16 cellular contexts compared by ENCODE assay signal in genomic region chr10:49760789-49761188, GRCh38. TPM values are rescaled to one million over a fixed set of nuclear protein-coding genes. Genes with fewer than 3 reads are reported as not detected.
A peak's percentile ranks its signal among the peaks of the same experiment; 100 is the strongest.
DNase-seq lines count a peak whose midpoint lies in the region; ATAC-seq and TF ChIP-seq lines count a peak whose summit lies in the region.
"Had no signal": no experiment of that assay in that cellular context is flagged by ENCODE, and none has a peak within 500 bp of the region (broad histone marks: within the 10 kb centered on the region; RNA-seq: fewer than 3 reads in every experiment).

No MANE protein-coding gene starts in this region.

- no peak for TF ChIP-seq CTCF in MCF 10A (IDR thresholded peaks at IDR 0.05; ENCODE audit: unreplicated experiment)
- TF ChIP-seq CTCF in breast epithelium (IDR thresholded peaks at IDR 0.05), result no peak
- TF ChIP-seq CTCF in brain (conservative IDR thresholded peaks at IDR 0.05), result no peak
- TF ChIP-seq CTCF in type B pancreatic cell (conservative IDR thresholded peaks at IDR 0.05), result no peak

- no peak for TF ChIP-seq POLR2A in breast epithelium (IDR thresholded peaks at IDR 0.05)

- no peak for ATAC-seq in memory B cell (ENCODE audit: low read depth)
- ATAC-seq: activated T-cell treated with anti-CD3 and anti-CD28 coated beads, Interleukin-2, amount 50 U/mL, for 72 hours; stimulated activated memory B cell treated with anti-CD40 and anti-IgM and Interleukin-4, amounts not matched to agents 10 μg/mL and 1 μg/mL and 100 μg/mL, for 72 hours had no signal

- H3K36me3 Mint-ChIP-seq in MCF 10A (ENCODE audit: insufficient read depth, unreplicated experiment) (no peaks in the 10 kb centered on the region), brain (no peaks in the 10 kb centered on the region), memory B cell (no peaks in the 10 kb centered on the region), type B pancreatic cell (no peaks in the 10 kb centered on the region)
- no peaks in the 10 kb centered on the region for H3K36me3 Mint-ChIP-seq in activated CD4-positive, alpha-beta memory T cell treated with anti-CD3 and anti-CD28 coated beads, Interleukin-2, amount 10 ng/mL, durations not matched to agents 7 days and 5 days (ENCODE audit: low read depth)
- H3K36me3 Mint-ChIP-seq: IgD-negative memory B cell; stimulated activated memory B cell treated with anti-CD40 and anti-IgM and Interleukin-4, amounts not matched to agents 10 μg/mL and 1 μg/mL and 100 μg/mL, for 72 hours had no signal

- H3K27me3 ChIP-seq in breast epithelium, result peaks cover 0 to 25% of the 10 kb centered on the region in 2 donors

- H3K27ac ChIP-seq in breast epithelium, result no peak overlapping the region
- H3K27ac ChIP-seq: lower lobe of right lung, neutrophil had no signal

- H3K4me3 ChIP-seq in breast epithelium, result no peak overlapping the region
- H3K4me3 ChIP-seq: lower lobe of right lung had no signal

- intact Hi-C loops in MCF 10A (cut with micrococcal nuclease), result loop anchor here (10.0 kb wide), 1 partner anchor 156 kb away; no protein-coding TSS in a partner anchor
- intact Hi-C loops in breast epithelium (cut with DNase I; ENCODE audit: low total_unique reads), result no loop called here

- H3K4me3 Mint-ChIP-seq in MCF 10A (ENCODE audit: unreplicated experiment), result peak overlapping the region; percentile 62
- peak overlapping the region; percentile 69 to 85 (median 74) for H3K4me3 Mint-ChIP-seq in brain
- peak overlapping the region; percentile 17 for H3K4me3 Mint-ChIP-seq in memory B cell
- peak overlapping the region; percentile 75 for H3K4me3 Mint-ChIP-seq in type B pancreatic cell
- H3K4me3 Mint-ChIP-seq in activated CD4-positive, alpha-beta memory T cell treated with anti-CD3 and anti-CD28 coated beads, Interleukin-2, amount 10 ng/mL, durations not matched to agents 7 days and 5 days, result no peak overlapping the region
- H3K4me3 Mint-ChIP-seq: activated CD4-positive, alpha-beta T cell treated with anti-CD3 and anti-CD28 coated beads, Interleukin-2, amount 10 ng/mL, durations not matched to agents 7 days and 5 days; stimulated activated memory B cell treated with anti-CD40 and anti-IgM and Interleukin-4, amounts not matched to agents 10 μg/mL and 1 μg/mL and 100 μg/mL, for 72 hours had no signal

- no TSS peak for BruUV-seq in MCF 10A (replicated peaks; lab: Mats Ljungman, UMichigan)

- H3K4me1 Mint-ChIP-seq in MCF 10A (ENCODE audit: insufficient read depth, unreplicated experiment) (peaks cover 6% of the 10 kb centered on the region), brain (peaks cover 8% of the 10 kb centered on the region), memory B cell (peaks cover 4% of the 10 kb centered on the region), type B pancreatic cell (ENCODE audit: unreplicated experiment) (no peaks in the 10 kb centered on the region)
- peaks cover 3% of the 10 kb centered on the region for H3K4me1 Mint-ChIP-seq in activated CD4-positive, alpha-beta memory T cell treated with anti-CD3 and anti-CD28 coated beads, Interleukin-2, amount 10 ng/mL, durations not matched to agents 7 days and 5 days

- CTCF ChIA-PET in MCF 10A (lab: Yijun Ruan, JAX), result no interaction called here
- CTCF ChIA-PET in activated CD4-positive, alpha-beta memory T cell treated with anti-CD3 and anti-CD28 coated beads, Interleukin-2, amount 10 ng/mL, durations not matched to agents 7 days and 5 days (lab: Charles Lee), result no interaction called here

- H3K27ac Mint-ChIP-seq in MCF 10A (ENCODE audit: low read depth, unreplicated experiment), result no peak overlapping the region
- no peak overlapping the region for H3K27ac Mint-ChIP-seq in brain
- H3K27ac Mint-ChIP-seq in memory B cell, result no peak overlapping the region
- H3K27ac Mint-ChIP-seq in type B pancreatic cell, result no peak overlapping the region
- no peak overlapping the region for H3K27ac Mint-ChIP-seq in activated CD4-positive, alpha-beta memory T cell treated with anti-CD3 and anti-CD28 coated beads, Interleukin-2, amount 10 ng/mL, durations not matched to agents 7 days and 5 days
- H3K27ac Mint-ChIP-seq: activated CD4-positive, alpha-beta T cell treated with anti-CD3 and anti-CD28 coated beads, Interleukin-2, amount 10 ng/mL, durations not matched to agents 7 days and 5 days; activated T-cell treated with anti-CD3 and anti-CD28 coated beads, Interleukin-2, amount 50 U/mL, for 72 hours; IgD-negative memory B cell; stimulated activated memory B cell treated with anti-CD40 and anti-IgM and Interleukin-4, amounts not matched to agents 10 μg/mL and 1 μg/mL and 100 μg/mL, for 72 hours had no signal

- DNase-seq in MCF 10A (ENCODE audit: unreplicated experiment), result no peak
- no peak for DNase-seq in breast epithelium (ENCODE audit: low spot score in 2 of 2)
- DNase-seq in memory B cell (ENCODE audit: low spot score in 2 of 2), result no peak
- no peak for DNase-seq in type B pancreatic cell (ENCODE audit: extremely low spot score, unreplicated experiment)
- DNase-seq in putamen (ENCODE audit: low spot score), result no peak
- DNase-seq in activated CD4-positive, alpha-beta memory T cell treated with anti-CD3 and anti-CD28 coated beads, Interleukin-2, amount 10 ng/mL, durations not matched to agents 7 days and 5 days, result no peak
- DNase-seq in NCI-H146 (lab: John Stamatoyannopoulos, UW), result no peak
- DNase-seq: activated CD4-positive, alpha-beta T cell treated with anti-CD3 and anti-CD28 coated beads, Interleukin-2, amount 10 ng/mL, durations not matched to agents 7 days and 5 days; activated T-cell treated with anti-CD3 and anti-CD28 coated beads, Interleukin-2, amount 50 U/mL, for 72 hours; lower lobe of right lung; NCI-H1048; NCI-H82 had no signal

- no peaks in the 10 kb centered on the region for H3K9me3 ChIP-seq in breast epithelium
- H3K9me3 ChIP-seq: lower lobe of right lung, neutrophil had no signal

- H3K9me3 Mint-ChIP-seq in MCF 10A (ENCODE audit: unreplicated experiment) (no peaks in the 10 kb centered on the region), brain (peaks cover 0 to 2% (median 0%) of the 10 kb centered on the region in 5 experiments), memory B cell (peaks cover 1% of the 10 kb centered on the region), type B pancreatic cell (no peaks in the 10 kb centered on the region)
- H3K9me3 Mint-ChIP-seq in activated CD4-positive, alpha-beta memory T cell treated with anti-CD3 and anti-CD28 coated beads, Interleukin-2, amount 10 ng/mL, durations not matched to agents 7 days and 5 days, result no peaks in the 10 kb centered on the region
- H3K9me3 Mint-ChIP-seq: activated CD4-positive, alpha-beta T cell treated with anti-CD3 and anti-CD28 coated beads, Interleukin-2, amount 10 ng/mL, durations not matched to agents 7 days and 5 days; activated T-cell treated with anti-CD3 and anti-CD28 coated beads, Interleukin-2, amount 50 U/mL, for 72 hours; IgD-negative memory B cell; stimulated activated memory B cell treated with anti-CD40 and anti-IgM and Interleukin-4, amounts not matched to agents 10 μg/mL and 1 μg/mL and 100 μg/mL, for 72 hours had no signal

- H3K36me3 ChIP-seq in breast epithelium, result no peaks in the 10 kb centered on the region
- H3K36me3 ChIP-seq: lower lobe of right lung, neutrophil had no signal

- H3K4me1 ChIP-seq in breast epithelium, result peaks cover 0 to 3% of the 10 kb centered on the region in 2 donors

- H3K27me3 Mint-ChIP-seq in MCF 10A (ENCODE audit: insufficient read depth, unreplicated experiment), result peaks cover 25% of the 10 kb centered on the region
- H3K27me3 Mint-ChIP-seq in brain, result peaks cover 19% of the 10 kb centered on the region
- H3K27me3 Mint-ChIP-seq in memory B cell, result peaks cover 18% of the 10 kb centered on the region
- H3K27me3 Mint-ChIP-seq in type B pancreatic cell, result peaks cover 13% of the 10 kb centered on the region
- H3K27me3 Mint-ChIP-seq in activated CD4-positive, alpha-beta memory T cell treated with anti-CD3 and anti-CD28 coated beads, Interleukin-2, amount 10 ng/mL, durations not matched to agents 7 days and 5 days, result peaks cover 11% of the 10 kb centered on the region

- POLR2A ChIA-PET in MCF 10A (lab: Yijun Ruan, JAX), result no interaction called here
- POLR2A ChIA-PET in activated CD4-positive, alpha-beta memory T cell treated with anti-CD3 and anti-CD28 coated beads, Interleukin-2, amount 10 ng/mL, durations not matched to agents 7 days and 5 days (lab: Charles Lee), result no interaction called here

RNA-seq across cellular contexts. Expression of gene OGDHL, which starts 1.3 kb away (rescaled TPM):
- total RNA-seq in MCF 10A (2022), result 0.22 and 0.28 TPM in 2 replicates
- not detected for total RNA-seq in breast epithelium
- 35.6 TPM for polyA plus RNA-seq in brain (ENCODE audit: insufficient read depth, low read depth, low replicate concordance)
- 12.3 and 15.6 TPM in 2 replicates for total RNA-seq in type B pancreatic cell (ENCODE audit: low replicate concordance)
- not detected for total RNA-seq in activated CD4-positive, alpha-beta memory T cell treated with anti-CD3 and anti-CD28 coated beads, Interleukin-2, amount 10 ng/mL, durations not matched to agents 7 days and 5 days
- total RNA-seq: activated CD4-positive, alpha-beta T cell treated with anti-CD3 and anti-CD28 coated beads, Interleukin-2, amount 10 ng/mL, durations not matched to agents 7 days and 5 days had no signal
- polyA plus RNA-seq: IgD-negative memory B cell had no signal

Comparison
In these comparisons a context has a peak if more than half of its experiments do, and no peak if none do; other contexts are left out.
1. RNA of gene OGDHL, which starts 1.3 kb away (total RNA-seq): 12.3 to 15.6 TPM in type B pancreatic cell; 0.22 to 0.28 TPM in MCF 10A, not detected in activated CD4-positive, alpha-beta memory T cell treated with anti-CD3 and anti-CD28 coated beads, Interleukin-2, amount 10 ng/mL, durations not matched to agents 7 days and 5 days and not detected in breast epithelium; every median in the first group is over 10 times any median in the second.